In genomic region chrX:9534686-9535085, GRCh38 we compare ENCODE assay signal across 13 cellular contexts.
DNase-seq lines count a peak whose midpoint lies in the region; TF ChIP-seq lines count a peak whose summit lies in the region.
"Had no signal": no experiment of that assay in that cellular context is flagged by ENCODE, and none has a peak within 500 bp of the region (broad histone marks: within the 10 kb centered on the region; RNA-seq: fewer than 3 reads in every experiment).

No MANE protein-coding gene starts in this region.

- DNase-seq in NCI-H2107 treated with DMSO at 0.1 percent for 48 hours (lab: John Stamatoyannopoulos, UW; ENCODE audit: unreplicated experiment) = peak; percentile 43
- DNase-seq in NCI-H2107 (lab: John Stamatoyannopoulos, UW) = no peak
- peak in 1 of 2 experiments; percentile 20 for DNase-seq in SJSA1 (ENCODE audit: low read depth in 1 of 2, low spot score in 2 of 2)
- DNase-seq in fibroblast of peridontal ligament (ENCODE audit: extremely low read depth) = peak; percentile 74
- no peak for DNase-seq in glomerular visceral epithelial cell (ENCODE audit: extremely low spot score)
- no peak for DNase-seq in BE2C
- DNase-seq in NCI-H1436 (lab: John Stamatoyannopoulos, UW) = no peak
- DNase-seq: activated CD4-positive, CD25-positive, alpha-beta regulatory T cell; effector memory CD8-positive, alpha-beta T cell; naive B cell had no signal

- peak overlapping the region; percentile 85 for H3K27ac ChIP-seq in SJSA1
- H3K27ac ChIP-seq: A549 had no signal

- no peak overlapping the region for H3K9ac ChIP-seq in skeletal muscle satellite cell (ENCODE audit: low read depth, low read length)

- H3K9me3 ChIP-seq in SJSA1 (replicated peaks) (no peaks in the 10 kb centered on the region), skeletal muscle satellite cell (replicated peaks; ENCODE audit: low read length) (no peaks in the 10 kb centered on the region), BE2C (no peaks in the 10 kb centered on the region)
- H3K9me3 ChIP-seq: A549 had no signal

- H3K36me3 ChIP-seq in SJSA1 = 0 out of 2 replicates have a peak, but pooled peaks cover 6% of the 10 kb centered on the region
- no peaks in the 10 kb centered on the region for H3K36me3 ChIP-seq in skeletal muscle satellite cell (ENCODE audit: insufficient read depth, low read length)
- no peaks in the 10 kb centered on the region for H3K36me3 ChIP-seq in BE2C

- no peaks in the 10 kb centered on the region for H3K27me3 ChIP-seq in SJSA1 (replicated peaks)
- no peaks in the 10 kb centered on the region for H3K27me3 ChIP-seq in skeletal muscle satellite cell (ENCODE audit: control insufficient read depth, insufficient read depth, low read length)
- no peaks in the 10 kb centered on the region for H3K27me3 ChIP-seq in BE2C

- H3K4me1 ChIP-seq in SJSA1 (replicated peaks) = peaks cover 46% of the 10 kb centered on the region
- peaks cover 28% of the 10 kb centered on the region for H3K4me1 ChIP-seq in skeletal muscle satellite cell (ENCODE audit: control insufficient read depth, insufficient read depth, low read length)
- H3K4me1 ChIP-seq in BE2C = no peaks in the 10 kb centered on the region

- TF ChIP-seq CTCF in BE2C (IDR thresholded peaks at IDR 0.05; ENCODE audit: low read depth, low read length) = no peak

- H3K4me3 ChIP-seq in SJSA1 (peak overlapping the region; percentile 8; the same call in 1 of the 2 replicates), skeletal muscle satellite cell (ENCODE audit: low read length) (no peak overlapping the region), BE2C (ENCODE audit: low read depth, low read length) (no peak overlapping the region)
- H3K4me3 ChIP-seq: A549, K562 had no signal

- H3K4me2 ChIP-seq in skeletal muscle satellite cell (ENCODE audit: low read length) = peak overlapping the region; percentile 56
- H3K4me2 ChIP-seq: A549 had no signal

Comparison
In these comparisons a context has a peak if more than half of its experiments do, and no peak if none do; other contexts are left out.
1. DNase-seq: peak in NCI-H2107 treated with DMSO at 0.1 percent for 48 hours (single experiment) and fibroblast of peridontal ligament (single experiment); none in NCI-H2107 (single experiment), glomerular visceral epithelial cell (single experiment), BE2C (single experiment) and NCI-H1436 (single experiment).